27 cellular contexts compared by ENCODE assay signal in the genomic region with DNA sequence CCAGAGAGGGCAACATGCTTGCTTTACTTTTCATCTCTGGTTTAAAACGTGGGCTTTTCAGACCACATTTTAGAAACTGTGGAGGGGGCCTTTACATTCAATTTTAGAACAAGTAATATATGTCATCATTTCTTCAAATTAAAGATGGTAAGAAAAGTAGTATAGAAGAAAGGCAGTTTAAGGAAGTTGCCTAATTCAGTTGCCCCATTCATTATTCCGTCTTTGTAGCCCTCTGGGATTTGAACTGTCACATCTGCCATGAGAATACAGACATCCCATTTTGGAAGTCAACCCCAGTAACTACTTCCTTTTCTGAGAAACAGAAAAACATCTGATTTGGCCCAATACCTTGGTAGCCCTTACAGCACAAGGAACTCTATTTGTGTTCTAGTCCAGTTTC.
"Had no signal": no experiment of that assay in that cellular context is flagged by ENCODE, and none has a peak within 500 bp of the region (broad histone marks: within the 10 kb centered on the region; RNA-seq: fewer than 3 reads in every experiment).

No MANE protein-coding gene starts in this region.

- H3K4me1 ChIP-seq: esophagus muscularis mucosa, foreskin keratinocyte, gastroesophageal sphincter, heart left ventricle, prostate gland, right atrium auricular region, stomach, thyroid gland, vagina had no signal

- H3K27me3 ChIP-seq: esophagus muscularis mucosa, foreskin keratinocyte, gastroesophageal sphincter, hepatocyte, right atrium auricular region, stomach, thyroid gland, vagina had no signal

- ATAC-seq: foreskin keratinocyte; gastroesophageal sphincter; heart left ventricle; left lobe of liver; naive thymus-derived CD8-positive, alpha-beta T cell; sciatic nerve; stimulated activated effector memory CD8-positive, alpha-beta T cell treated with anti-CD3 and anti-CD28 coated beads, Interleukin-12 subunit alpha, Interleukin-12 subunit beta, amount 100 ng/mL, for 72 hours had no signal

- H3K4me3 ChIP-seq: esophagus muscularis mucosa, gastroesophageal sphincter, heart left ventricle, hepatocyte, prostate gland, right atrium auricular region, smooth muscle cell, stomach, thyroid gland, vagina had no signal

- H3K36me3 ChIP-seq: esophagus muscularis mucosa, gastroesophageal sphincter, heart left ventricle, prostate gland, right atrium auricular region, stomach, thyroid gland, vagina had no signal

- H3K9me3 ChIP-seq: esophagus muscularis mucosa, gastroesophageal sphincter, heart left ventricle, prostate gland, right atrium auricular region, stomach, thyroid gland, vagina had no signal

- H3K27ac ChIP-seq: esophagus muscularis mucosa, foreskin keratinocyte, gastroesophageal sphincter, heart left ventricle, hepatocyte, prostate gland, right atrium auricular region, stomach, thyroid gland, vagina had no signal

- FAIRE-seq: endothelial cell of umbilical vein, kidney had no signal

- DNase-seq: dermis blood vessel endothelial cell; effector memory CD4-positive, alpha-beta T cell; foreskin keratinocyte; heart left ventricle; kidney; mammary epithelial cell; naive thymus-derived CD8-positive, alpha-beta T cell; nephron progenitor cell; nucleus accumbens; stimulated activated CD4-positive, alpha-beta T cell treated with anti-CD3 and anti-CD28 coated beads, Interleukin-12 subunit alpha, Interleukin-12 subunit beta, amount 100 ng/mL, for 4 hours; stimulated activated CD4-positive, alpha-beta T cell treated with anti-CD3 and anti-CD28 coated beads, Interleukin-1b, Interleukin-23, amount 100 ng/mL, for 48 hours; stimulated activated CD4-positive, alpha-beta T cell treated with anti-CD3 and anti-CD28 coated beads, Interleukin-4, amount 100 ng/mL, for 1 hour; stimulated activated naive CD4-positive, alpha-beta T cell treated with Interleukin-2 at 50 U/mL for 16 hours; stomach; thyroid gland; trophoblast cell had no signal

- H3K4me2 ChIP-seq: hepatocyte, smooth muscle cell had no signal
